19 cellular contexts compared by ENCODE assay signal in the genomic region with DNA sequence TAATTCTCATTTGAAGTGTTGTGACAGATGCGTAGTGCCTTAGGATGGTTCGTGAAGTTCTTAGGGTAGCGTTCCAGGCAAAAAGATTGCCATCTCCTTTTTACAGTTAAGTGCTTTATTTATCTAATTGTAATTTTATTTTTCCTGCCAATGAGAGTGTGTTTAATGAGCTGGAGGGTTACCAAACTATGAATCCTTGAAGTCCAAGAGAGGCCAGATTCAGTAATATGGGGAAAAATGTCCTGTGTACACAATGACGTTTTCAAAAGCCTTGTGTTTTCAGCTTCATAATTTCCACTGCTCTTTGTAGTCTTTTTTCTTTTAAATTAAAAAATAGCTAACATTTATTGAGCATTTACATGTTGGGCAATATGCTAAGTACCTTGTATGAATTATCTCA.
"Had no signal": no experiment of that assay in that cellular context is flagged by ENCODE, and none has a peak within 500 bp of the region (broad histone marks: within the 10 kb centered on the region; RNA-seq: fewer than 3 reads in every experiment).

No MANE protein-coding gene starts in this region.

- H3K27me3 Mint-ChIP-seq: T-cell had no signal

- ATAC-seq: Panc1, T-cell had no signal

- H3K4me1 Mint-ChIP-seq: T-cell had no signal

- H3K4me2 ChIP-seq: SK-N-SH had no signal

- H3K9ac ChIP-seq: SK-N-SH had no signal

- DNase-seq: KBM-7, MG63, NCI-H1092 treated with DMSO at 0.1 percent for 48 hours, NCI-H1436, NCI-H187, NCI-H2029, NCI-H2081 treated with DMSO at 0.1 percent for 48 hours, NCI-H2171, NCI-H226, NCI-H510A, NCI-H524 treated with DMSO at 0.1 percent for 48 hours, NCI-H69, NCI-H774, SHP77, SK-N-SH, SW 1271, T-cell had no signal

- H3K27ac ChIP-seq: RWPE1 had no signal

- H3K9me2 ChIP-seq: SK-N-SH had no signal

- H3K9me3 Mint-ChIP-seq: T-cell had no signal

- H3K27me3 ChIP-seq: MG63 had no signal

- H3K27ac Mint-ChIP-seq: T-cell had no signal

- H3K36me3 ChIP-seq: MG63 had no signal

- H3K4me3 ChIP-seq: MG63 had no signal

- H3K9me3 ChIP-seq: MG63, SK-N-SH had no signal

- H3K4me3 Mint-ChIP-seq: T-cell had no signal
